In the genomic region with DNA sequence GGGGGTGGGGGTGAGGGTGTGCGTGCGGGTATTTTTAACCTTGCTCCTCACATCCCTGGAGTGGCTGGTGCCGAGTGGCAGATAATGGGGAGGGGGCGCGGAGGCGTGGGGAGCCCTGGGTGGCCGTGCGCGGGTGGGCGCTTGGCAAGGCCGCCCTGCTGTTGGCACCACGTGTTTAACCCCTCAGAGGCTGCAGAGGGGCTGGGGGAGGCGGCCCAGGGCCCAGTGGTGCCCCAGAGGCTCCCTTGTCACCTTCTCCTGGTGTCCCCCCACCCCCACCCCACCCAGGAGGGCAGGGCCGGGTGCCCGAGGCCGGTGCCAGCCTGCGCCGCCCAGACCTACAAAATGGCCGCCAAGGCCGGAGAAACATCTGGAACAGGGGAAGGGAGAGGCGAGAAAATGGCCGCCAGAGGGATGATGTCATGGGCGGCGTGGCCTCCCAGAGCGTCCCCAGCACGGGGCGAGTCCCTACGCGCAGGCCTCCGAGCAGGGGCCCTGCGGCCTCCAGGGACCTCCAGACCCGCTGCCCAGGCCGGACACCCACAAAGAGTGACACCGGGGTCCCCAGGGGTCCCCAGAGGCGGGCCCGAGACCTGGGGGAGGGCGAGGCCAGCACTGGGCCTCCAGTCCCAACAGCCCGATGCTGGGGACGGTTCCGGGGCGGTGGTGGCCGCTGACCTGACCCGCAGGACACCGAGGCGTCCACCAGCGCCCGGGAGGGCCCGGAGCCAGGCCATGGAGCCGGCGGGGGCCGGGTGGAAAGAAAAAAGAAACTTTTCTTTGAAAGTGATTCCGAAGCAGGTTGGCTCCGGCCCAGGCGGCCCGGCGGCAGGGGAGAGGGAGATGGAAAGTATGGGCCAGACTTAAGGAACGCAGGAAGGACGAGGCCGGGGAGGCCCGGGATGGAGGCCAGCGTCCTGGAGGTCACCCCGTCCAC, we compare ENCODE assay signal across 10 cellular contexts. TPM values are rescaled to one million over a fixed set of nuclear protein-coding genes. Genes with fewer than 3 reads are reported as not detected.
DNase-seq lines count a peak whose midpoint lies in the region; ATAC-seq and TF ChIP-seq lines count a peak whose summit lies in the region.
"Had no signal": no experiment of that assay in that cellular context is flagged by ENCODE, and none has a peak within 500 bp of the region (broad histone marks: within the 10 kb centered on the region; RNA-seq: fewer than 3 reads in every experiment).

No MANE protein-coding gene starts in this region.

- peaks cover 3% of the 10 kb centered on the region in 2 donors for H3K4me1 Mint-ChIP-seq in effector memory CD8-positive, alpha-beta T cell (ENCODE audit: low read depth in 2 of 2)

- intact Hi-C loops in cardiac septum (cut with DNase I) = loop anchor here (1.0 to 2.0 kb wide), 4 partner anchors 24 to 68 kb away; no protein-coding TSS in a partner anchor

- POLR2A ChIA-PET in GM10248 (lab: Yijun Ruan, JAX) = no interaction called here

- H3K9me3 ChIP-seq in parathyroid adenoma (ENCODE audit: control insufficient read depth, low read length) = no peaks in the 10 kb centered on the region

- ATAC-seq in effector memory CD8-positive, alpha-beta T cell (replicated peaks) = no peak

- peak overlapping the region; percentile 37 for H3K4me3 ChIP-seq in AG09309 (ENCODE audit: control insufficient read depth, low read depth, low read length)
- H3K4me3 ChIP-seq in parathyroid adenoma (ENCODE audit: low read depth, low read length) = peak overlapping the region; percentile 63

- no peaks in the 10 kb centered on the region for H3K36me3 ChIP-seq in parathyroid adenoma (ENCODE audit: control insufficient read depth, insufficient read depth, low read length)

- in situ Hi-C loops in G401 (cut with HindIII; ENCODE audit: low sequenced_read_pairs) = no loop called here

- peak overlapping the region; percentile 89 for H3K9ac ChIP-seq in parathyroid adenoma

- CTCF ChIA-PET in GM10248 (lab: Yijun Ruan, JAX) = no interaction called here

- no peaks in the 10 kb centered on the region for H3K9me3 Mint-ChIP-seq in effector memory CD8-positive, alpha-beta T cell

- peak; percentile 76 for DNase-seq in AG09309 (ENCODE audit: low read depth)
- peak; percentile 28 to 93 (median 80) for DNase-seq in anterior cingulate cortex (lab: John Stamatoyannopoulos, UW)
- peak; percentile 92 for DNase-seq in cardiac septum (ENCODE audit: low spot score)
- DNase-seq in GM10248 (ENCODE audit: extremely low spot score) = no peak
- DNase-seq in G401 (ENCODE audit: low spot score) = no peak
- DNase-seq in effector memory CD8-positive, alpha-beta T cell = no peak
- DNase-seq in germinal center (ENCODE audit: low spot score) = no peak
- DNase-seq: activated gamma-delta T cell, NCI-H82 had no signal

- peak overlapping the region; percentile 99 for H3K27ac ChIP-seq in parathyroid adenoma

- no peaks in the 10 kb centered on the region for H3K27me3 ChIP-seq in parathyroid adenoma (ENCODE audit: control insufficient read depth, insufficient read depth, low read length)

- H3K27me3 Mint-ChIP-seq in effector memory CD8-positive, alpha-beta T cell = no peaks in the 10 kb centered on the region

- H3K4me3 Mint-ChIP-seq in effector memory CD8-positive, alpha-beta T cell = no peak overlapping the region

- H3K36me3 Mint-ChIP-seq in effector memory CD8-positive, alpha-beta T cell (ENCODE audit: insufficient read depth) = peaks cover 3% of the 10 kb centered on the region

- no peak overlapping the region for H3K27ac Mint-ChIP-seq in effector memory CD8-positive, alpha-beta T cell

- H3K79me2 ChIP-seq in parathyroid adenoma = peaks cover 22% of the 10 kb centered on the region

- TF ChIP-seq CTCF in AG09309 (IDR thresholded peaks at IDR 0.05; ENCODE audit: control insufficient read depth, insufficient read depth, low read depth, low read length, missing control alignments) = no peak
- no peak for TF ChIP-seq CTCF in parathyroid adenoma (IDR thresholded peaks at IDR 0.05)
- TF ChIP-seq CTCF in GM10248 (IDR thresholded peaks at IDR 0.05; ENCODE audit: control extremely low read depth, extremely low read depth, low read depth, missing control alignments) = no peak

- peaks cover 23% of the 10 kb centered on the region for H3K4me1 ChIP-seq in parathyroid adenoma

- peak overlapping the region; percentile 87 for H3K4me2 ChIP-seq in parathyroid adenoma (ENCODE audit: low read length)

- peak overlapping the region; percentile 93 for H2AFZ ChIP-seq in parathyroid adenoma

RNA-seq across cellular contexts. Expression of a gene that starts 38.2 kb away (rescaled TPM):
- 178 TPM for total RNA-seq in cardiac septum
- total RNA-seq in G401 (2014; rRNA removed; shearing (Covaris generic)) = 3.2 and 8.9 TPM in 2 replicates

Comparison
In these comparisons a context has a peak if more than half of its experiments do, and no peak if none do; other contexts are left out.
1. DNase-seq: peak in AG09309 (single experiment), anterior cingulate cortex (58 of 58) and cardiac septum (single experiment); none in GM10248 (single experiment), G401 (single experiment), effector memory CD8-positive, alpha-beta T cell (0 of 3) and germinal center (single experiment).
2. RNA of a gene that starts 38.2 kb away (total RNA-seq): 178 TPM in cardiac septum (single experiment); 3.2 to 8.9 TPM in G401; every median in the first group is over 10 times any median in the second.